ENCODE assay signal across 25 cellular contexts in genomic region chr12:62844915-62845314, GRCh38.
"Had no signal": no experiment of that assay in that cellular context is flagged by ENCODE, and none has a peak within 500 bp of the region (broad histone marks: within the 10 kb centered on the region; RNA-seq: fewer than 3 reads in every experiment).

No MANE protein-coding gene starts in this region.

- H3K27me3 ChIP-seq: hepatocyte, neural progenitor cell, right lobe of liver, testis, tibial nerve, upper lobe of right lung, uterus had no signal

- H3K36me3 ChIP-seq: lower lobe of right lung, neural progenitor cell, right lobe of liver, tibial nerve, upper lobe of right lung, uterus had no signal

- ATAC-seq: left colon; left ventricle myocardium superior; lower lobe of right lung; naive thymus-derived CD4-positive, alpha-beta T cell; right lobe of liver; stimulated activated naive CD8-positive, alpha-beta T cell treated with anti-CD3 and anti-CD28 coated beads, Interleukin-15, amount 100 ng/mL, for 72 hours; upper lobe of right lung had no signal

- H3K4me3 ChIP-seq: coronary artery, hepatocyte, lower lobe of right lung, neural progenitor cell, right lobe of liver, smooth muscle cell, testis, tibial nerve, upper lobe of right lung, uterus had no signal

- H3K9me3 ChIP-seq: lower lobe of right lung, right lobe of liver, testis, tibial nerve, upper lobe of right lung, uterus had no signal

- H2AFZ ChIP-seq: hepatocyte, neural progenitor cell, parathyroid adenoma had no signal

- H3K27ac ChIP-seq: coronary artery, hepatocyte, lower lobe of right lung, neural progenitor cell, parathyroid adenoma, right lobe of liver, testis, tibial nerve, upper lobe of right lung, uterus had no signal

- H3K9ac ChIP-seq: neural progenitor cell, parathyroid adenoma had no signal

- H3K4me2 ChIP-seq: neural progenitor cell, smooth muscle cell had no signal

- DNase-seq: dermis blood vessel endothelial cell; effector memory CD4-positive, alpha-beta T cell; head of caudate nucleus; kidney glomerular epithelial cell; left colon; left ventricle myocardium superior; lower lobe of right lung; midbrain; naive thymus-derived CD4-positive, alpha-beta T cell; right lobe of liver; stimulated activated CD4-positive, alpha-beta T cell treated with anti-CD3 and anti-CD28 coated beads, Interleukin-12 subunit alpha, Interleukin-12 subunit beta, amount 100 ng/mL, for 4 hours; stimulated activated CD4-positive, alpha-beta T cell treated with anti-CD3 and anti-CD28 coated beads, Interleukin-1b, Interleukin-23, amount 100 ng/mL, for 48 hours; stimulated activated CD4-positive, alpha-beta T cell treated with anti-CD3 and anti-CD28 coated beads, Interleukin-4, amount 100 ng/mL, for 1 hour; stimulated activated CD8-positive, alpha-beta memory T cell treated with anti-CD3 and anti-CD28 coated beads, Interleukin-4, amount 100 ng/mL, for 48 hours; stimulated activated naive CD4-positive, alpha-beta T cell; stimulated activated naive CD8-positive, alpha-beta T cell treated with anti-CD3 and anti-CD28 coated beads, Interleukin-15, amount 100 ng/mL, for 72 hours; testis; upper lobe of right lung; uterus had no signal

- H3K4me1 ChIP-seq: testis, uterus had no signal
